1 cellular context compared by ENCODE assay signal in the genomic region with DNA sequence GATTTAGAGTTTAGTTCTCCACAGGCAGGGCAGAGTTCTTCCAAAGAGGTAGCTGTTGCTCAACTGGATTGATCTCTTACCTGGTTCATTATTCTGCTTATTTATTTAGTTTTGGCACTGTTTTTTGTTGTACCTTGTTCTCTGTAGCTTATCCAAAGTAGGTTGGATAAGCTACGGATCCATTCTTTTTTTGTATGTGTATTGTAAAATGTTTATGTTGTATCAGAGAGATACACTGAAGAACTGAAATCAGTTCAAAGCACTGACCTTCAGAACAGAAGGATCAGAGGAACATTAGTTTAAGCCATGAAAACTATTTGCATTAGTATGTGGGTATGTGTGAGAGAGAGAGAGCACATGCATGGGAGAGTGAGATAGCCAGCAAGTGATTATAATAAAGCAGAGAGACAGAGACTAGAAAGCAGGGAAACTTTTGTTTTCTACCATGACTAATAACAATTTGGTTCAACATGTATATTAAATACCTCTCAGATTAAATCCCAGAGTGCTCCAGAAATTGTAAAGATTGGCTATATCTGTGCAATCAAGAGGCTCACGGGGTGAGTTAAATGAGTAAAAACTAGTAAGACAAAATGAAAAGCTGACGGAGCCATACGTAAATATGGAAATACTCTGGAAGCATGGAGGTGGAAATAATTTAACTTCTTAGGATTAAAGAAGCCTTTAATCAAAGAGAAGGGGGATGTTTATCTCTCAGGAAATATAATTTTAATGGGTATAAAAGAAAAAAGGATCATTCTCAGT.
TF ChIP-seq lines count a peak whose summit lies in the region.

No MANE protein-coding gene starts in this region.

TF ChIP-seq in liver, 16 proteins besides CTCF, POLR2A, EP300 and RAD21 (continued from another document):
- TF ChIP-seq, protein P1, sequence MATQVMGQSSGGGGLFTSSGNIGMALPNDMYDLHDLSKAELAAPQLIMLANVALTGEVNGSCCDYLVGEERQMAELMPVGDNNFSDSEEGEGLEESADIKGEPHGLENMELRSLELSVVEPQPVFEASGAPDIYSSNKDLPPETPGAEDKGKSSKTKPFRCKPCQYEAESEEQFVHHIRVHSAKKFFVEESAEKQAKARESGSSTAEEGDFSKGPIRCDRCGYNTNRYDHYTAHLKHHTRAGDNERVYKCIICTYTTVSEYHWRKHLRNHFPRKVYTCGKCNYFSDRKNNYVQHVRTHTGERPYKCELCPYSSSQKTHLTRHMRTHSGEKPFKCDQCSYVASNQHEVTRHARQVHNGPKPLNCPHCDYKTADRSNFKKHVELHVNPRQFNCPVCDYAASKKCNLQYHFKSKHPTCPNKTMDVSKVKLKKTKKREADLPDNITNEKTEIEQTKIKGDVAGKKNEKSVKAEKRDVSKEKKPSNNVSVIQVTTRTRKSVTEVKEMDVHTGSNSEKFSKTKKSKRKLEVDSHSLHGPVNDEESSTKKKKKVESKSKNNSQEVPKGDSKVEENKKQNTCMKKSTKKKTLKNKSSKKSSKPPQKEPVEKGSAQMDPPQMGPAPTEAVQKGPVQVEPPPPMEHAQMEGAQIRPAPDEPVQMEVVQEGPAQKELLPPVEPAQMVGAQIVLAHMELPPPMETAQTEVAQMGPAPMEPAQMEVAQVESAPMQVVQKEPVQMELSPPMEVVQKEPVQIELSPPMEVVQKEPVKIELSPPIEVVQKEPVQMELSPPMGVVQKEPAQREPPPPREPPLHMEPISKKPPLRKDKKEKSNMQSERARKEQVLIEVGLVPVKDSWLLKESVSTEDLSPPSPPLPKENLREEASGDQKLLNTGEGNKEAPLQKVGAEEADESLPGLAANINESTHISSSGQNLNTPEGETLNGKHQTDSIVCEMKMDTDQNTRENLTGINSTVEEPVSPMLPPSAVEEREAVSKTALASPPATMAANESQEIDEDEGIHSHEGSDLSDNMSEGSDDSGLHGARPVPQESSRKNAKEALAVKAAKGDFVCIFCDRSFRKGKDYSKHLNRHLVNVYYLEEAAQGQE (IDR thresholded peaks at IDR 0.05): peak; percentile 43
